8 cellular contexts compared by ENCODE assay signal in the genomic region with DNA sequence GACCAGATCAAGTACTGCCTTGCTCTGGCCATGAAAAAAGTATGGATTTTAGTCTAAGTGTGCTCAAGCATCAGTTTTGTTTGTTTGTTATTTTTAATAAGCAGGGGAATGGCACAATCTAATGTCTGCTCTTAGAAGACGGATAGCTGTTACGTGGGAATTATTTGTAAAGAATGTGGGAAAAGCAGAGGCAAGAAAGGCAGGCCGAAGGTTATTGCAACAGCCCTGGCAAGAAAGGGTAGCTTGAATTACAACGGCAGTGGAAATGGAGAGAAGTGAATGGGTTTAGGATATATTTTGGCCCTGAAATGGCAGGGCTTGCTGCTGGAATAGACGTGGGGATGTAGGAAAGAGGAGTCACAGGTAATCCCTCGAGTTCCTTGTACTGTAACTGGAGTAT. TPM values are rescaled to one million over a fixed set of nuclear protein-coding genes. Genes with fewer than 3 reads are reported as not detected.
DNase-seq lines count a peak whose midpoint lies in the region; ATAC-seq and TF ChIP-seq lines count a peak whose summit lies in the region.

No MANE protein-coding gene starts in this region.

- intact Hi-C loops in IMR-90 (cut with micrococcal nuclease) = loop anchor here (5.0 kb wide), 2 partner anchors 40 to 55 kb away; a partner anchor contains a TSS

- H3K79me1 ChIP-seq in IMR-90 (ENCODE audit: low read depth in 1 of 2, low read length in 2 of 2) = peaks cover 25 to 61% of the 10 kb centered on the region in 2 experiments

- ATAC-seq in IMR-90 (ENCODE audit: low read depth) (no peak), HG03175 (IDR thresholded peaks at IDR 0.05; ENCODE audit: unreplicated experiment) (no peak)

- peak overlapping the region; percentile 95 for H3K23ac ChIP-seq in IMR-90 (ENCODE audit: low read depth, low read length)

- 45% methylated on average over 6 of the region's 6 CpGs; no CpG with 5 or more reads in 1 of the 2 experiments for WGBS in IMR-90 (ENCODE audit: extremely low coverage in 2 of 2, insufficient read length in 1 of 2), 2 experiments

- dilution Hi-C loops in IMR-90 (cut with HindIII; ENCODE audit: low sequenced_read_pairs, unreplicated experiment) = no loop called here

- POLR2A ChIA-PET in AG04450 (lab: Yijun Ruan, JAX) = interaction anchor here (0.6 to 2.4 kb wide), 6 partner anchors 26 to 419 kb away, joined by 3 to 14 read pairs (median 4); a partner anchor contains a TSS
- POLR2A ChIA-PET in IMR-90 (lab: Charles Lee; ENCODE audit: unreplicated experiment) = no interaction called here

- in situ Hi-C loops in IMR-90 (cut with MboI; ENCODE audit: low sequenced_read_pairs) = no loop called here

- H3K4me2 ChIP-seq in IMR-90 (ENCODE audit: low read depth, low read length) = peak overlapping the region; percentile 97

- peak overlapping the region; percentile 94 for H3K4me3 ChIP-seq in AG04450 (ENCODE audit: low read depth, low read length)
- peak overlapping the region; percentile 94 for H3K4me3 ChIP-seq in IMR-90 (ENCODE audit: insufficient read depth, low read depth, low read length)
- peak overlapping the region; percentile 96 to 97 for H3K4me3 ChIP-seq in muscle layer of colon (ENCODE audit: low read depth in 1 of 2, low read length in 2 of 2)

- peaks cover 9% of the 10 kb centered on the region for H3K9me1 ChIP-seq in IMR-90 (ENCODE audit: insufficient read depth, low read length)

- no TSS peak for BruUV-seq in IMR-90 (replicated peaks; lab: Mats Ljungman, UMichigan)

- H4K20me1 ChIP-seq in IMR-90 (ENCODE audit: insufficient read depth, low read length) = peaks cover 16% of the 10 kb centered on the region

- DNase-seq in AG04450 (ENCODE audit: low read depth, low spot score) = no peak
- DNase-seq in IMR-90 = peak; percentile 12
- peak; percentile 16 for DNase-seq in cerebellar cortex (ENCODE audit: low spot score)
- DNase-seq in kidney glomerular epithelial cell (lab: John Stamatoyannopoulos, UW) = no peak
- no peak for DNase-seq in superior temporal gyrus (ENCODE audit: extremely low spot score)
- DNase-seq in GDM1 (lab: John Stamatoyannopoulos, UW) = no peak

- TF ChIP-seq POLR2A in IMR-90 (IDR thresholded peaks at IDR 0.05; ENCODE audit: low read depth, low read length) = no peak

- H3K36me3 ChIP-seq in IMR-90 (ENCODE audit: control insufficient read depth, insufficient read depth, low read length) (peaks cover 6% of the 10 kb centered on the region), muscle layer of colon (ENCODE audit: insufficient read depth, low read length) (peaks cover 14% of the 10 kb centered on the region)

- H3K9me3 ChIP-seq in AG04450 (ENCODE audit: control insufficient read depth, insufficient read depth, low read length) (no peaks in the 10 kb centered on the region; the same call in 1 of the 2 replicates), IMR-90 (ENCODE audit: control insufficient read depth, insufficient read depth, low read length) (no peaks in the 10 kb centered on the region), muscle layer of colon (ENCODE audit: low read length) (no peaks in the 10 kb centered on the region)

- peak overlapping the region; percentile 99 for H4K91ac ChIP-seq in IMR-90 (ENCODE audit: insufficient read depth, low read depth, low read length)

- H3K9ac ChIP-seq in IMR-90 (ENCODE audit: low read depth, low read length) (peak overlapping the region; percentile 98), muscle layer of colon (ENCODE audit: low read length) (peak overlapping the region; percentile 79)

- no peak for TF ChIP-seq RAD21 in IMR-90 (IDR thresholded peaks at IDR 0.05; ENCODE audit: low read length)

- H2BK20ac ChIP-seq in IMR-90 (ENCODE audit: low read depth, low read length) = no peak overlapping the region

- peak overlapping the region; percentile 72; the same call in 1 of the 2 replicates for H2BK120ac ChIP-seq in IMR-90 (ENCODE audit: low read depth, low read length)

- 0 out of 3 replicates have a peak overlapping the region, but pooled peaks have one; percentile 50 for H2BK15ac ChIP-seq in IMR-90 (ENCODE audit: low read depth, low read length)

- peak overlapping the region; percentile 90 for H2AK9ac ChIP-seq in IMR-90 (replicated peaks; ENCODE audit: low read depth, low read length, poor library complexity)

- H2AFZ ChIP-seq in IMR-90 (replicated peaks; ENCODE audit: low read length, poor library complexity) = peak overlapping the region; percentile 17

- peak overlapping the region; percentile 98 for H3K4ac ChIP-seq in IMR-90 (ENCODE audit: low read depth, low read length)

- H3K56ac ChIP-seq in IMR-90 (ENCODE audit: extremely low read depth, insufficient read depth, low read length) = peak overlapping the region; percentile 88; the same call in 1 of the 2 replicates

- peak overlapping the region; percentile 98; the same call in 1 of the 2 replicates for H4K5ac ChIP-seq in IMR-90 (ENCODE audit: low read depth, low read length)

- H4K8ac ChIP-seq in IMR-90 (ENCODE audit: low read depth in 2 of 2, low read length in 2 of 2) = peak overlapping the region; percentile 92 to 100; a peak in 3 of 4 replicates

- peak overlapping the region; percentile 98 for H2BK5ac ChIP-seq in IMR-90 (ENCODE audit: low read depth, low read length, poor library complexity, severe bottlenecking)

- TF ChIP-seq CTCF in AG04450 (IDR thresholded peaks at IDR 0.05; ENCODE audit: low read depth, low read length) (no peak), IMR-90 (conservative IDR thresholded peaks at IDR 0.05; ENCODE audit: low read depth, low read length) (no peak)

- peak overlapping the region; percentile 60; the same call in 1 of the 2 replicates for H2AK5ac ChIP-seq in IMR-90 (ENCODE audit: low read depth, low read length)

- H3K4me1 ChIP-seq in IMR-90 (ENCODE audit: control insufficient read depth, insufficient read depth, low read length) (peaks cover 23% of the 10 kb centered on the region), muscle layer of colon (ENCODE audit: insufficient read depth, low read length) (peaks cover 15% of the 10 kb centered on the region)

- H3K14ac ChIP-seq in IMR-90 (replicated peaks; ENCODE audit: low read depth, low read length) = peak overlapping the region; percentile 56

- H3K27ac ChIP-seq in AG04450 (ENCODE audit: low read depth, low read length) (peak overlapping the region; percentile 57), IMR-90 (ENCODE audit: insufficient read depth, low read length) (peak overlapping the region; percentile 98), muscle layer of colon (ENCODE audit: low read depth, low read length) (peak overlapping the region; percentile 90)

- H3K18ac ChIP-seq in IMR-90 (ENCODE audit: low read depth, low read length) = peak overlapping the region; percentile 98; the same call in 1 of the 2 replicates

- CTCF ChIA-PET in AG04450 (lab: Charles Lee) = interaction anchor here (1.1 to 2.2 kb wide), 6 partner anchors 10 to 123 kb away, joined by 3 to 18 read pairs (median 6); a partner anchor contains a TSS
- CTCF ChIA-PET in IMR-90 (lab: Yijun Ruan, JAX) = interaction anchor here (1.4 kb wide), 1 partner anchor 15 kb away, joined by 9 read pairs; no protein-coding TSS in a partner anchor

- no peaks in the 10 kb centered on the region for H3K27me3 ChIP-seq in AG04450 (ENCODE audit: control insufficient read depth, insufficient read depth, low read length)
- no peaks in the 10 kb centered on the region for H3K27me3 ChIP-seq in IMR-90 (ENCODE audit: control insufficient read depth, insufficient read depth, low read length)
- no peaks in the 10 kb centered on the region for H3K27me3 ChIP-seq in muscle layer of colon (ENCODE audit: control insufficient read depth in 1 of 2, insufficient read depth in 2 of 2, low read length in 2 of 2)

TF ChIP-seq in IMR-90, 13 proteins besides CTCF, POLR2A, EP300 and RAD21:
- TF ChIP-seq NFE2L2 (IDR thresholded peaks at IDR 0.05; ENCODE audit: low read depth, low read length) (no peak), RFX5 (IDR thresholded peaks at IDR 0.05; ENCODE audit: low read depth, low read length) (no peak), CEBPB (IDR thresholded peaks at IDR 0.05; ENCODE audit: low read depth, low read length) (0 out of 2 replicates have a peak, but pooled peaks have one; percentile 12), CHD1 (IDR thresholded peaks at IDR 0.05; ENCODE audit: low read depth, low read length) (no peak)
- TF ChIP-seq, protein P1, sequence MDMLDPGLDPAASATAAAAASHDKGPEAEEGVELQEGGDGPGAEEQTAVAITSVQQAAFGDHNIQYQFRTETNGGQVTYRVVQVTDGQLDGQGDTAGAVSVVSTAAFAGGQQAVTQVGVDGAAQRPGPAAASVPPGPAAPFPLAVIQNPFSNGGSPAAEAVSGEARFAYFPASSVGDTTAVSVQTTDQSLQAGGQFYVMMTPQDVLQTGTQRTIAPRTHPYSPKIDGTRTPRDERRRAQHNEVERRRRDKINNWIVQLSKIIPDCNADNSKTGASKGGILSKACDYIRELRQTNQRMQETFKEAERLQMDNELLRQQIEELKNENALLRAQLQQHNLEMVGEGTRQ (IDR thresholded peaks at IDR 0.05; ENCODE audit: low read depth, low read length) = no peak

RNA-seq across cellular contexts. Expression of a gene that starts 1.0 kb away (rescaled TPM):
- polyA plus RNA-seq in AG04450 (2011; rRNA removed) (1.3 and 1.6 TPM in 2 replicates), IMR-90 (2012; rRNA removed) (1.9 and 2.2 TPM in 2 replicates)
- polyA minus RNA-seq in AG04450 (2011; rRNA and poly(A)+ RNA removed) = 2.3 and 3.3 TPM in 2 replicates
- total RNA-seq in IMR-90 (2012; rRNA removed) = 3.9 and 4.3 TPM in 2 replicates
- polyA plus RNA-seq in IMR-90 (2012; cell fraction: cytosol; rRNA removed) = 0.88 and 1.1 TPM in 2 replicates
- 0.55 and 0.58 TPM in 2 replicates for polyA plus RNA-seq in IMR-90 (2012; cell fraction: nucleus; rRNA removed; ENCODE audit: low replicate concordance)

RNA-seq across cellular contexts. Expression of a gene that starts 26.8 kb away (rescaled TPM):
- polyA plus RNA-seq in AG04450 (2011; rRNA removed) (4.5 and 6.4 TPM in 2 replicates), IMR-90 (2012; rRNA removed) (3.5 and 3.7 TPM in 2 replicates)
- 4.5 and 5.7 TPM in 2 replicates for polyA minus RNA-seq in AG04450 (2011; rRNA and poly(A)+ RNA removed)
- 1.7 and 1.8 TPM in 2 replicates for total RNA-seq in IMR-90 (2012; rRNA removed)
- 2.1 and 4.3 TPM in 2 replicates for polyA plus RNA-seq in IMR-90 (2012; cell fraction: cytosol; rRNA removed)
- polyA plus RNA-seq in IMR-90 (2012; cell fraction: nucleus; rRNA removed; ENCODE audit: low replicate concordance) = 4.0 and 4.2 TPM in 2 replicates

RNA-seq across cellular contexts. Expression of a gene that starts 54.1 kb away (rescaled TPM):
- 23.4 and 28.9 TPM in 2 replicates for polyA plus RNA-seq in AG04450 (2011; rRNA removed)
- polyA minus RNA-seq in AG04450 (2011; rRNA and poly(A)+ RNA removed) = 5.9 and 6.5 TPM in 2 replicates
- 10.8 and 10.9 TPM in 2 replicates for total RNA-seq in IMR-90 (2012; rRNA removed)
- polyA plus RNA-seq in IMR-90 (2012; rRNA removed) = 80.5 and 84.4 TPM in 2 replicates
- 22.8 and 105 TPM in 2 replicates for polyA plus RNA-seq in IMR-90 (2012; cell fraction: cytosol; rRNA removed)
- polyA plus RNA-seq in IMR-90 (2012; cell fraction: nucleus; rRNA removed; ENCODE audit: low replicate concordance) = 23.6 and 35.6 TPM in 2 replicates

RNA-seq across cellular contexts. Expression of a gene that starts 54.3 kb away (rescaled TPM):
- polyA plus RNA-seq in AG04450 (2011; rRNA removed) (163 and 178 TPM in 2 replicates), IMR-90 (2012; rRNA removed) (176 and 196 TPM in 2 replicates)
- 134 and 149 TPM in 2 replicates for polyA minus RNA-seq in AG04450 (2011; rRNA and poly(A)+ RNA removed)
- 146 and 170 TPM in 2 replicates for total RNA-seq in IMR-90 (2012; rRNA removed)
- polyA plus RNA-seq in IMR-90 (2012; cell fraction: cytosol; rRNA removed) = 234 and 272 TPM in 2 replicates
- polyA plus RNA-seq in IMR-90 (2012; cell fraction: nucleus; rRNA removed; ENCODE audit: low replicate concordance) = 101 and 135 TPM in 2 replicates

Comparison
In these comparisons a context has a peak if more than half of its experiments do, and no peak if none do; other contexts are left out.
1. DNase-seq: peak in IMR-90 (single experiment) and cerebellar cortex (single experiment); none in AG04450 (single experiment), kidney glomerular epithelial cell (single experiment), superior temporal gyrus (single experiment) and GDM1 (single experiment).
2. Peak in every context shown above with its lines, with median percentiles within 50 percentile points of each other: H3K27ac ChIP-seq and H3K4me3 ChIP-seq.